ENCODE assay signal across 12 cellular contexts in genomic region chr12:90953956-90954421, GRCh38. TPM values are rescaled to one million over a fixed set of nuclear protein-coding genes. Genes with fewer than 3 reads are reported as not detected.
A peak's percentile ranks its signal among the peaks of the same experiment; 100 is the strongest.
DNase-seq lines count a peak whose midpoint lies in the region; ATAC-seq and TF ChIP-seq lines count a peak whose summit lies in the region.
"Had no signal": no experiment of that assay in that cellular context is flagged by ENCODE, and none has a peak within 500 bp of the region (broad histone marks: within the 10 kb centered on the region; RNA-seq: fewer than 3 reads in every experiment).

No MANE protein-coding gene starts in this region.

- no peaks in the 10 kb centered on the region for H3K4me1 Mint-ChIP-seq in CD14-positive monocyte
- H3K4me1 Mint-ChIP-seq in activated naive CD8-positive, alpha-beta T cell treated with anti-CD3 and anti-CD28 coated beads for 36 hours = no peaks in the 10 kb centered on the region

- H3K27me3 ChIP-seq in right lobe of liver = no peaks in the 10 kb centered on the region
- H3K27me3 ChIP-seq: esophagus squamous epithelium had no signal

- H3K27me3 Mint-ChIP-seq in CD14-positive monocyte (ENCODE audit: low read depth in 3 of 3) = no peaks in the 10 kb centered on the region
- H3K27me3 Mint-ChIP-seq in activated naive CD8-positive, alpha-beta T cell treated with anti-CD3 and anti-CD28 coated beads for 36 hours = peaks cover 11% of the 10 kb centered on the region

- no peaks in the 10 kb centered on the region for H3K36me3 ChIP-seq in right lobe of liver
- H3K36me3 ChIP-seq: esophagus squamous epithelium had no signal

- no peaks in the 10 kb centered on the region for H3K9me3 ChIP-seq in right lobe of liver
- H3K9me3 ChIP-seq: esophagus squamous epithelium had no signal

- TF ChIP-seq CTCF in CD14-positive monocyte (IDR thresholded peaks at IDR 0.05) = peak; percentile 23
- peak in 3 of 4 donors; percentile 10 to 29 (median 29) for TF ChIP-seq CTCF in right lobe of liver (IDR thresholded peaks at IDR 0.05)

- no peak for TF ChIP-seq POLR2A in right lobe of liver (IDR thresholded peaks at IDR 0.05)

- no peaks in the 10 kb centered on the region for H3K4me1 ChIP-seq in right lobe of liver
- H3K4me1 ChIP-seq: esophagus squamous epithelium had no signal

- no peak for DNase-seq in CD14-positive monocyte (ENCODE audit: low spot score)
- peak; percentile 30 for DNase-seq in activated naive CD8-positive, alpha-beta T cell treated with anti-CD3 and anti-CD28 coated beads for 36 hours
- DNase-seq in right lobe of liver = peak in 1 of 3 donors; percentile 49
- DNase-seq in activated effector memory CD4-positive, alpha-beta T cell treated with anti-CD3 and anti-CD28 coated beads, Interleukin-2, amount 50 U/mL, for 16 hours = no peak
- DNase-seq in activated CD4-positive, CD25-positive, alpha-beta regulatory T cell treated with anti-CD3 and anti-CD28 coated beads, Interleukin-2, amount 50 U/mL, for 72 hours = no peak
- DNase-seq in AG08395 (ENCODE audit: low spot score) = no peak
- DNase-seq: activated naive CD4-positive, alpha-beta T cell treated with anti-CD3 and anti-CD28 coated beads, Interleukin-2, amount 50 U/mL, for 16 hours; esophagus squamous epithelium had no signal

- H3K36me3 Mint-ChIP-seq in CD14-positive monocyte = no peaks in the 10 kb centered on the region
- no peaks in the 10 kb centered on the region for H3K36me3 Mint-ChIP-seq in activated naive CD8-positive, alpha-beta T cell treated with anti-CD3 and anti-CD28 coated beads for 36 hours

- H3K4me3 Mint-ChIP-seq in CD14-positive monocyte = no peak overlapping the region
- no peak overlapping the region for H3K4me3 Mint-ChIP-seq in activated naive CD8-positive, alpha-beta T cell treated with anti-CD3 and anti-CD28 coated beads for 36 hours
- H3K4me3 Mint-ChIP-seq: nephron had no signal

- WGBS in right lobe of liver (ENCODE audit: insufficient coverage, low coverage, low lambda C conversion rate, missing lambda C conversion rate) = 61% methylated on average over 19 of the region's 32 CpGs

- H3K4me3 ChIP-seq in right lobe of liver = no peak overlapping the region
- H3K4me3 ChIP-seq: esophagus squamous epithelium had no signal

- H3K27ac Mint-ChIP-seq in CD14-positive monocyte = no peak overlapping the region
- H3K27ac Mint-ChIP-seq in activated naive CD8-positive, alpha-beta T cell treated with anti-CD3 and anti-CD28 coated beads for 36 hours = no peak overlapping the region
- H3K27ac Mint-ChIP-seq: nephron had no signal

- H3K27ac ChIP-seq in right lobe of liver = no peak overlapping the region
- H3K27ac ChIP-seq: esophagus squamous epithelium had no signal

- peaks cover 3 to 16% (median 6%) of the 10 kb centered on the region in 7 donors for H3K9me3 Mint-ChIP-seq in CD14-positive monocyte
- H3K9me3 Mint-ChIP-seq in activated naive CD8-positive, alpha-beta T cell treated with anti-CD3 and anti-CD28 coated beads for 36 hours = no peaks in the 10 kb centered on the region
- H3K9me3 Mint-ChIP-seq: nephron had no signal

- intact Hi-C loops in CD14-positive monocyte (cut with micrococcal nuclease) (loop anchor here in 1 of 2 donors (10.0 kb wide), 1 partner anchor 1409 kb away; no protein-coding TSS in a partner anchor), right lobe of liver (cut with DNase I) (no loop called here)

- ATAC-seq in GM21367 (IDR thresholded peaks at IDR 0.05; ENCODE audit: unreplicated experiment) (peak; percentile 46), right lobe of liver (peak in 2 of 4 donors; percentile 12 to 25), HG03039 (IDR thresholded peaks at IDR 0.05; ENCODE audit: unreplicated experiment) (no peak)

RNA-seq across cellular contexts. Expression of gene CCER1, which starts 1.0 kb away (rescaled TPM):
- polyA plus RNA-seq in CD14-positive monocyte = not detected
- total RNA-seq in activated naive CD8-positive, alpha-beta T cell treated with anti-CD3 and anti-CD28 coated beads for 36 hours = not detected
- total RNA-seq in right lobe of liver = not detected
- total RNA-seq: esophagus squamous epithelium, LHCN-M2 had no signal

RNA-seq across cellular contexts. Expression of gene EPYC, which starts 50.8 kb away (rescaled TPM):
- not detected for polyA plus RNA-seq in CD14-positive monocyte
- total RNA-seq in activated naive CD8-positive, alpha-beta T cell treated with anti-CD3 and anti-CD28 coated beads for 36 hours = not detected
- not detected for total RNA-seq in right lobe of liver
- total RNA-seq: esophagus squamous epithelium, LHCN-M2 had no signal
